9 cellular contexts compared by ENCODE assay signal in genomic region chr4:186283311-186283710, GRCh38. TPM values are rescaled to one million over a fixed set of nuclear protein-coding genes. Genes with fewer than 3 reads are reported as not detected.
"Had no signal": no experiment of that assay in that cellular context is flagged by ENCODE, and none has a peak within 500 bp of the region (broad histone marks: within the 10 kb centered on the region; RNA-seq: fewer than 3 reads in every experiment).

No MANE protein-coding gene starts in this region.

- H3K27ac ChIP-seq: HL-60, KMS-11 had no signal

- H3K9ac ChIP-seq: KMS-11 had no signal

- FAIRE-seq: H54, HTR-8/SVneo had no signal

- H3K36me3 Mint-ChIP-seq: IgD-negative memory B cell had no signal

- H3K27ac Mint-ChIP-seq: H9, IgD-negative memory B cell had no signal

- DNase-seq: GOT3, H9, HCEC 1CT, KBM-7 had no signal

- H3K4me2 ChIP-seq: KMS-11 had no signal

- H3K9me3 Mint-ChIP-seq: H9 had no signal

- H3K4me3 Mint-ChIP-seq: H9, IgD-negative memory B cell had no signal

RNA-seq across cellular contexts. Expression of gene F11, which starts 17.3 kb away (rescaled TPM):
- polyA plus RNA-seq: IgD-negative memory B cell had no signal
